Comparison of ENCODE assay signal across 15 cellular contexts in the genomic region with DNA sequence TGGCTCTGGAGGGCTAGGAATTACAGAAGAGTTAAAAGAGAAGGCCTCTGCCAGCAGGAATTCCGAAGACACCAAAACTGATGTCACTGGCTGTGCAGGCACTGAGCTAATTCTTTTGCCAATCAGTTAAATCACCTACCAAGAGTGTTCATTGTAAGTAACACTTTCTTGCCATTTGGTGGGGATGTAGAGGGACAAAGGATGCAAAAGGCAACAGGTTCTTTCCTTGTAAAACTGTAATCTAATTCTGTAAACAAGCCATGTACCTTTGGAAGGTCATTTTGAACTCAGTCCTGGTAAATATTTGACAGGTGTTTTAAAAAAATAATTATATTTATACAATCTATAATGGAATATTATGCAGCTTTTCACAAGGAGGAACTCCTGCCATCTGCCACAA.
A peak's percentile ranks its signal among the peaks of the same experiment; 100 is the strongest.
DNase-seq lines count a peak whose midpoint lies in the region; ATAC-seq and TF ChIP-seq lines count a peak whose summit lies in the region.
"Had no signal": no experiment of that assay in that cellular context is flagged by ENCODE, and none has a peak within 500 bp of the region (broad histone marks: within the 10 kb centered on the region; RNA-seq: fewer than 3 reads in every experiment).

No MANE protein-coding gene starts in this region.

- H3K27ac ChIP-seq in HUES48 (ENCODE audit: low read depth, low read length), result peak overlapping the region; percentile 27
- H3K27ac ChIP-seq: 22Rv1, BLaER1 had no signal

- no peak overlapping the region for H3K9ac ChIP-seq in HUES48 (ENCODE audit: low read depth, low read length)
- H3K9ac ChIP-seq: BLaER1 had no signal

- peak; percentile 31 for DNase-seq in DMS 273 (lab: John Stamatoyannopoulos, UW; ENCODE audit: unreplicated experiment)
- DNase-seq in DMS 273 treated with DMSO at 0.1 percent for 48 hours (lab: John Stamatoyannopoulos, UW), result no peak
- peak; percentile 62 for DNase-seq in islet precursor cell
- DNase-seq in natural killer cell, result no peak
- DNase-seq in activated gamma-delta T cell treated with Interleukin-2 at 50 U/mL for 16 hours, result no peak
- DNase-seq in SW480 (ENCODE audit: low spot score), result no peak
- DNase-seq: AML-193; CD8-positive, alpha-beta memory T cell; DMS79; KG1 had no signal

- intact Hi-C loops in natural killer cell (cut with micrococcal nuclease), result no loop called here

- no peaks in the 10 kb centered on the region for H3K36me3 Mint-ChIP-seq in natural killer cell
- H3K36me3 Mint-ChIP-seq: CD8-positive, alpha-beta memory T cell; IgD-negative memory B cell had no signal

- H3K36me3 ChIP-seq in HUES48 (ENCODE audit: control insufficient read depth, insufficient read depth, low read length), result no peaks in the 10 kb centered on the region
- H3K36me3 ChIP-seq: BLaER1 had no signal

- H3K4me1 Mint-ChIP-seq in natural killer cell, result no peaks in the 10 kb centered on the region
- H3K4me1 Mint-ChIP-seq: CD8-positive, alpha-beta memory T cell had no signal

- no peak overlapping the region for H3K27ac Mint-ChIP-seq in natural killer cell
- H3K27ac Mint-ChIP-seq: CD8-positive, alpha-beta memory T cell; IgD-negative memory B cell had no signal

- H3K27me3 Mint-ChIP-seq in natural killer cell (ENCODE audit: low read depth in 2 of 2), result peaks cover 0 to 6% of the 10 kb centered on the region in 2 donors
- H3K27me3 Mint-ChIP-seq: IgD-negative memory B cell had no signal

- no peak overlapping the region for H3K4me3 Mint-ChIP-seq in natural killer cell
- H3K4me3 Mint-ChIP-seq: CD8-positive, alpha-beta memory T cell; IgD-negative memory B cell had no signal

- peaks cover 23% of the 10 kb centered on the region for H3K4me1 ChIP-seq in HUES48 (ENCODE audit: control insufficient read depth, insufficient read depth, low read length)

- H3K27me3 ChIP-seq in HUES48 (ENCODE audit: control insufficient read depth, insufficient read depth, low read length), result no peaks in the 10 kb centered on the region
- H3K27me3 ChIP-seq: BLaER1 had no signal

- H3K9me3 Mint-ChIP-seq in natural killer cell, result no peaks in the 10 kb centered on the region
- H3K9me3 Mint-ChIP-seq: CD8-positive, alpha-beta memory T cell; IgD-negative memory B cell had no signal

- ATAC-seq in natural killer cell (no peak), GM21381 (IDR thresholded peaks at IDR 0.05; ENCODE audit: unreplicated experiment) (no peak)

- H3K4me3 ChIP-seq in HUES48 (ENCODE audit: low read depth, low read length), result no peak overlapping the region
- H3K4me3 ChIP-seq: BLaER1 had no signal

- TF ChIP-seq CTCF in natural killer cell (IDR thresholded peaks at IDR 0.05), result no peak

- H3K9me3 ChIP-seq in HUES48 (ENCODE audit: control insufficient read depth, insufficient read depth, low read length), result no peaks in the 10 kb centered on the region

Comparison
In these comparisons a context has a peak if more than half of its experiments do, and no peak if none do; other contexts are left out.
1. DNase-seq: peak in DMS 273 (single experiment) and islet precursor cell (single experiment); none in DMS 273 treated with DMSO at 0.1 percent for 48 hours (single experiment), natural killer cell (single experiment), activated gamma-delta T cell treated with Interleukin-2 at 50 U/mL for 16 hours (single experiment) and SW480 (single experiment).